ENCODE assay signal across 1 cellular context in genomic region chr7:1536768-1537630, GRCh38.
TF ChIP-seq lines count a peak whose summit lies in the region.

No MANE protein-coding gene starts in this region.

TF ChIP-seq in HepG2, 621 proteins besides CTCF, POLR2A, EP300 and RAD21 (continued from another document and continues in another):
- TF ChIP-seq AHDC1 (CRISPR knock-in tag; IDR thresholded peaks at IDR 0.05; ENCODE audit: borderline replicate concordance) (no peak; the same call in 1 of the 2 replicates), AKAP8 (CRISPR knock-in tag; IDR thresholded peaks at IDR 0.05) (0 out of 2 replicates have a peak, but pooled peaks have one; percentile 54), CEBPG (CRISPR knock-in tag; IDR thresholded peaks at IDR 0.05) (no peak), NR2C2 (CRISPR knock-in tag; IDR thresholded peaks at IDR 0.05; ENCODE audit: borderline replicate concordance) (peak; percentile 84), ZNF264 (CRISPR knock-in tag; IDR thresholded peaks at IDR 0.05) (peak; percentile 52; the same call in 1 of the 2 replicates), ZNF574 (CRISPR knock-in tag; IDR thresholded peaks at IDR 0.05) (peak; percentile 57), ATF6 (CRISPR knock-in tag; conservative IDR thresholded peaks at IDR 0.05) (no peak), ZEB1 (IDR thresholded peaks at IDR 0.05; ENCODE audit: insufficient replicate concordance, low read depth) (no peak), ZNF580 (CRISPR knock-in tag; IDR thresholded peaks at IDR 0.05; ENCODE audit: borderline replicate concordance, low read depth) (peak; percentile 75; the same call in 1 of the 2 replicates), PLRG1 (conservative IDR thresholded peaks at IDR 0.05) (no peak), SMAD1 (CRISPR knock-in tag; IDR thresholded peaks at IDR 0.05; ENCODE audit: borderline replicate concordance, low read depth) (peak; percentile 87; the same call in 1 of the 2 replicates), CCAR2 (optimal IDR thresholded peaks at IDR 0.05; ENCODE audit: low read depth, low read length) (no peak), SALL1 (CRISPR knock-in tag; IDR thresholded peaks at IDR 0.05) (peak; percentile 87), CHD4 (IDR thresholded peaks at IDR 0.05; ENCODE audit: borderline replicate concordance, low read length) (no peak), CCDC6 (CRISPR knock-in tag; IDR thresholded peaks at IDR 0.05) (no peak; the same call in 1 of the 2 replicates), GMEB2 (CRISPR knock-in tag; IDR thresholded peaks at IDR 0.05; ENCODE audit: low read depth) (no peak), TCF7 (IDR thresholded peaks at IDR 0.05; ENCODE audit: low read depth) (no peak), SATB2 (CRISPR knock-in tag; IDR thresholded peaks at IDR 0.05) (no peak), THAP11 (CRISPR knock-in tag; IDR thresholded peaks at IDR 0.05) (peak; percentile 66), YEATS2 (CRISPR knock-in tag; IDR thresholded peaks at IDR 0.05; ENCODE audit: borderline replicate concordance) (no peak), U2AF2 (IDR thresholded peaks at IDR 0.05; ENCODE audit: low read depth, low read length) (no peak), ZNF605 (CRISPR knock-in tag; IDR thresholded peaks at IDR 0.05) (peak; percentile 54; the same call in 1 of the 2 replicates), PCBP1 (IDR thresholded peaks at IDR 0.05; ENCODE audit: borderline replicate concordance, low read depth, low read length) (peak; percentile 23; the same call in 1 of the 2 replicates), ZNF710 (CRISPR knock-in tag; IDR thresholded peaks at IDR 0.05; ENCODE audit: borderline replicate concordance) (no peak), ISX (CRISPR knock-in tag; conservative IDR thresholded peaks at IDR 0.05) (no peak), ZBTB21 (CRISPR knock-in tag; IDR thresholded peaks at IDR 0.05) (peak; percentile 68), SIN3B (IDR thresholded peaks at IDR 0.05; ENCODE audit: low read length) (no peak), ZBTB7A (CRISPR knock-in tag; IDR thresholded peaks at IDR 0.05) (peak; percentile 83), FOXP1 (IDR thresholded peaks at IDR 0.05) (no peak), FOXP1 (CRISPR knock-in tag; IDR thresholded peaks at IDR 0.05) (peak; percentile 67), MBNL3 (CRISPR knock-in tag; conservative IDR thresholded peaks at IDR 0.05) (no peak), BORCS8-MEF2B (CRISPR knock-in tag; IDR thresholded peaks at IDR 0.05) (no peak), TBX3 (IDR thresholded peaks at IDR 0.05; ENCODE audit: borderline replicate concordance) (peak; percentile 34; the same call in 1 of the 2 replicates), ZXDC (CRISPR knock-in tag; IDR thresholded peaks at IDR 0.05) (no peak), ZSCAN20 (CRISPR knock-in tag; IDR thresholded peaks at IDR 0.05; ENCODE audit: borderline replicate concordance) (no peak), ATAD3A (CRISPR knock-in tag; IDR thresholded peaks at IDR 0.05) (no peak), ZNF17 (CRISPR knock-in tag; IDR thresholded peaks at IDR 0.05) (no peak), SRSF9 (IDR thresholded peaks at IDR 0.05; ENCODE audit: borderline replicate concordance, insufficient read depth, low read depth, low read length, poor library complexity, severe bottlenecking) (no peak), ZNF510 (CRISPR knock-in tag; IDR thresholded peaks at IDR 0.05; ENCODE audit: low read depth) (no peak), MIXL1 (CRISPR knock-in tag; IDR thresholded peaks at IDR 0.05) (peak; percentile 66), RBM22 (optimal IDR thresholded peaks at IDR 0.05; ENCODE audit: low read length) (no peak), MEF2D (CRISPR knock-in tag; IDR thresholded peaks at IDR 0.05) (no peak; the same call in 1 of the 2 replicates)
